ENCODE assay signal across 13 cellular contexts in the genomic region with DNA sequence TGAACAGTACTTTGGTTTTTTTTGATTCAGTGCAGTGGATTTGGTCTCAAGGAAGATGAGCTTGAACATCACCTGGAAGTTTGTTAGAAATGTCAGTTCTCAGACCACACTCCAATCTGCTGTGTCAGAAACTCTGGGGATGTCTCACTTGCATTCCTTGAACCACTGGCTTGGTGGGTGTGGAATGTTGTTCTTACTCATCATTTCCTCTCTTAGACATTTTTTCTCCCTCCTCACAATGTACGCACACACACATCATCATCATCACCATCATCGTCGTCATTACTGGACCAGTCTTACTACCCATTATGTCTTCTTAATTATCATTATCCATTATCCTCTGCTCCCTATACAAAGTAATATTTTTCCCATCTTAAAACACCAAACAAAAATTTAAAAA.
DNase-seq lines count a peak whose midpoint lies in the region; ATAC-seq and TF ChIP-seq lines count a peak whose summit lies in the region.
"Had no signal": no experiment of that assay in that cellular context is flagged by ENCODE, and none has a peak within 500 bp of the region (broad histone marks: within the 10 kb centered on the region; RNA-seq: fewer than 3 reads in every experiment).

No MANE protein-coding gene starts in this region.

- no peak overlapping the region for H4K8ac ChIP-seq in mesenchymal stem cell (ENCODE audit: low read length)

- no peaks in the 10 kb centered on the region for H3K79me2 ChIP-seq in hepatocyte

- H4K20me1 ChIP-seq in hepatocyte (ENCODE audit: insufficient read depth, poor library complexity, severe bottlenecking), result no peaks in the 10 kb centered on the region

- no peak overlapping the region for H2BK12ac ChIP-seq in mesenchymal stem cell (ENCODE audit: low read length in 2 of 2)

- no peak overlapping the region for H2BK5ac ChIP-seq in mesenchymal stem cell (ENCODE audit: low read depth, low read length, poor library complexity, severe bottlenecking)

- no peak overlapping the region for H3K27ac Mint-ChIP-seq in activated CD8-positive, alpha-beta T cell treated with anti-CD3 and anti-CD28 coated beads, Interleukin-2, amount 10 ng/mL, durations not matched to agents 7 days and 5 days
- H3K27ac Mint-ChIP-seq: activated T-cell treated with anti-CD3 and anti-CD28 coated beads, Interleukin-2, amount 50 U/mL, for 24 hours; brain; CD4-positive, alpha-beta memory T cell had no signal

- H3K18ac ChIP-seq in mesenchymal stem cell (ENCODE audit: low read depth in 1 of 2, low read length in 2 of 2), result no peak overlapping the region

- no peaks in the 10 kb centered on the region for H3K9me3 ChIP-seq in mesenchymal stem cell (ENCODE audit: control insufficient read depth, low read length)
- H3K9me3 ChIP-seq in hepatocyte (ENCODE audit: low read depth), result no peaks in the 10 kb centered on the region
- H3K9me3 ChIP-seq: mucosa of descending colon had no signal

- 4% methylated on average over 3 of the region's 3 CpGs for WGBS in mesenchymal stem cell
- WGBS in hepatocyte (ENCODE audit: low lambda C conversion rate, missing lambda C conversion rate), result 93% methylated on average over 3 of the region's 3 CpGs

- H3K4me3 ChIP-seq in BJ (ENCODE audit: low read depth, low read length) (no peak overlapping the region), mesenchymal stem cell (ENCODE audit: insufficient read depth in 1 of 2, low read depth in 1 of 2, low read length in 2 of 2) (no peak overlapping the region), hepatocyte (no peak overlapping the region)
- H3K4me3 ChIP-seq: mucosa of descending colon had no signal

- no peak overlapping the region for H3K14ac ChIP-seq in mesenchymal stem cell (ENCODE audit: low read length in 2 of 2)

- POLR2A ChIA-PET in BJ (lab: Charles Lee), result no interaction called here
- POLR2A ChIA-PET in activated CD8-positive, alpha-beta T cell treated with anti-CD3 and anti-CD28 coated beads, Interleukin-2, amount 10 ng/mL, durations not matched to agents 7 days and 5 days (lab: Charles Lee), result no interaction called here

- no peak overlapping the region for H3K4ac ChIP-seq in mesenchymal stem cell (ENCODE audit: low read depth in 1 of 2, low read length in 2 of 2)

- H3K27me3 Mint-ChIP-seq in activated CD8-positive, alpha-beta T cell treated with anti-CD3 and anti-CD28 coated beads, Interleukin-2, amount 10 ng/mL, durations not matched to agents 7 days and 5 days (ENCODE audit: low read depth), result no peaks in the 10 kb centered on the region
- H3K27me3 Mint-ChIP-seq: activated T-cell treated with anti-CD3 and anti-CD28 coated beads, Interleukin-2, amount 50 U/mL, for 24 hours; brain had no signal

- peak; percentile 84 for DNase-seq in BJ (ENCODE audit: low read depth)
- DNase-seq in NCI-H460 (ENCODE audit: extremely low read depth, low read depth), result peak; percentile 60
- peak; percentile 82 for DNase-seq in dedifferentiated amniotic fluid mesenchymal stem cell (ENCODE audit: extremely low spot score)
- peak; percentile 84 for DNase-seq in mesenchymal stem cell
- DNase-seq in putamen (ENCODE audit: low spot score), result no peak
- no peak for DNase-seq in activated CD8-positive, alpha-beta T cell treated with anti-CD3 and anti-CD28 coated beads, Interleukin-2, amount 10 ng/mL, durations not matched to agents 7 days and 5 days
- no peak for DNase-seq in hepatocyte (ENCODE audit: low spot score)
- DNase-seq: activated CD4-positive, CD25-positive, alpha-beta regulatory T cell treated with anti-CD3 and anti-CD28 coated beads, Interleukin-2, amount 50 U/mL, for 72 hours; activated T-cell treated with anti-CD3 and anti-CD28 coated beads, Interleukin-2, amount 50 U/mL, for 24 hours; CD4-positive, alpha-beta memory T cell; mucosa of descending colon had no signal

- H3K36me3 ChIP-seq in BJ (ENCODE audit: control insufficient read depth, insufficient read depth, low read length) (no peaks in the 10 kb centered on the region), mesenchymal stem cell (ENCODE audit: control insufficient read depth in 1 of 2, insufficient read depth in 2 of 2, low read depth in 1 of 2, low read length in 2 of 2) (no peaks in the 10 kb centered on the region), hepatocyte (replicated peaks; ENCODE audit: insufficient read depth, low read depth) (no peaks in the 10 kb centered on the region)

- TF ChIP-seq CTCF in BJ (IDR thresholded peaks at IDR 0.05; ENCODE audit: insufficient read depth, low read depth, low read length) (no peak), hepatocyte (IDR thresholded peaks at IDR 0.05; ENCODE audit: poor library complexity) (no peak)

- H3K36me3 Mint-ChIP-seq in activated CD8-positive, alpha-beta T cell treated with anti-CD3 and anti-CD28 coated beads, Interleukin-2, amount 10 ng/mL, durations not matched to agents 7 days and 5 days (ENCODE audit: low read depth), result no peaks in the 10 kb centered on the region
- H3K36me3 Mint-ChIP-seq: brain; CD4-positive, alpha-beta memory T cell had no signal

- H3K4me2 ChIP-seq in mesenchymal stem cell (ENCODE audit: low read length, poor library complexity, severe bottlenecking) (no peak overlapping the region), hepatocyte (no peak overlapping the region)

- CTCF ChIA-PET in BJ (lab: Yijun Ruan, JAX), result interaction anchor here (0.6 to 1.3 kb wide), 2 partner anchors 11 to 147 kb away, joined by 3 to 4 read pairs; no protein-coding TSS in a partner anchor
- CTCF ChIA-PET in activated CD8-positive, alpha-beta T cell treated with anti-CD3 and anti-CD28 coated beads, Interleukin-2, amount 10 ng/mL, durations not matched to agents 7 days and 5 days (lab: Charles Lee), result interaction anchor here (0.6 kb wide), 1 partner anchor 15 kb away, joined by 3 read pairs; no protein-coding TSS in a partner anchor

- H3K9ac ChIP-seq in mesenchymal stem cell (ENCODE audit: low read length), result peak overlapping the region; percentile 36

- H3K27ac ChIP-seq in mesenchymal stem cell (ENCODE audit: low read length, poor library complexity, severe bottlenecking), result no peak overlapping the region
- no peak overlapping the region for H3K27ac ChIP-seq in hepatocyte

- no peak overlapping the region for H3K23ac ChIP-seq in mesenchymal stem cell (ENCODE audit: low read length in 2 of 2)

- H3K9me3 Mint-ChIP-seq in activated CD8-positive, alpha-beta T cell treated with anti-CD3 and anti-CD28 coated beads, Interleukin-2, amount 10 ng/mL, durations not matched to agents 7 days and 5 days (ENCODE audit: insufficient read depth), result peaks cover 5% of the 10 kb centered on the region
- H3K9me3 Mint-ChIP-seq: activated T-cell treated with anti-CD3 and anti-CD28 coated beads, Interleukin-2, amount 50 U/mL, for 24 hours had no signal

- H2AK5ac ChIP-seq in mesenchymal stem cell (ENCODE audit: low read length, severe bottlenecking), result no peak overlapping the region

- H2BK120ac ChIP-seq in mesenchymal stem cell (ENCODE audit: low read depth, low read length), result no peak overlapping the region

- no peak overlapping the region for H2AFZ ChIP-seq in mesenchymal stem cell (ENCODE audit: low read depth, low read length)
- H2AFZ ChIP-seq in hepatocyte, result no peak overlapping the region

- H3K4me1 ChIP-seq in mesenchymal stem cell (ENCODE audit: control insufficient read depth, insufficient read depth, low read depth, low read length) (peaks cover 1% of the 10 kb centered on the region), hepatocyte (ENCODE audit: insufficient read depth) (no peaks in the 10 kb centered on the region)

- no peaks in the 10 kb centered on the region for H3K79me1 ChIP-seq in mesenchymal stem cell (replicated peaks; ENCODE audit: low read length, poor library complexity, severe bottlenecking)

- no peak for ATAC-seq in activated CD8-positive, alpha-beta T cell treated with anti-CD3 and anti-CD28 coated beads, Interleukin-2, amount 10 ng/mL, durations not matched to agents 7 days and 5 days
- ATAC-seq in GM18511 (IDR thresholded peaks at IDR 0.05; ENCODE audit: unreplicated experiment), result no peak
- ATAC-seq: mucosa of descending colon had no signal

- H3K9me2 ChIP-seq in hepatocyte (replicated peaks; ENCODE audit: insufficient read depth), result no peaks in the 10 kb centered on the region

- H3K27me3 ChIP-seq in BJ (ENCODE audit: control insufficient read depth, insufficient read depth, low read length), result no peaks in the 10 kb centered on the region
- no peaks in the 10 kb centered on the region for H3K27me3 ChIP-seq in mesenchymal stem cell (ENCODE audit: control insufficient read depth in 1 of 2, insufficient read depth in 1 of 2, low read length in 2 of 2)
- no peaks in the 10 kb centered on the region for H3K27me3 ChIP-seq in hepatocyte

- no peaks in the 10 kb centered on the region for H3K4me1 Mint-ChIP-seq in activated CD8-positive, alpha-beta T cell treated with anti-CD3 and anti-CD28 coated beads, Interleukin-2, amount 10 ng/mL, durations not matched to agents 7 days and 5 days (ENCODE audit: low read depth)
- H3K4me1 Mint-ChIP-seq: brain; CD4-positive, alpha-beta memory T cell had no signal

- H3K4me3 Mint-ChIP-seq in activated CD8-positive, alpha-beta T cell treated with anti-CD3 and anti-CD28 coated beads, Interleukin-2, amount 10 ng/mL, durations not matched to agents 7 days and 5 days, result no peak overlapping the region
- H3K4me3 Mint-ChIP-seq: activated T-cell treated with anti-CD3 and anti-CD28 coated beads, Interleukin-2, amount 50 U/mL, for 24 hours; brain; CD4-positive, alpha-beta memory T cell had no signal

- no peak overlapping the region for H4K91ac ChIP-seq in mesenchymal stem cell (ENCODE audit: low read length)

- H2BK15ac ChIP-seq in mesenchymal stem cell (ENCODE audit: low read depth, poor library complexity, severe bottlenecking), result no peak overlapping the region

Comparison
In these comparisons a context has a peak if more than half of its experiments do, and no peak if none do; other contexts are left out.
1. DNase-seq: peak in BJ (single experiment), NCI-H460 (single experiment), dedifferentiated amniotic fluid mesenchymal stem cell (single experiment) and mesenchymal stem cell (single experiment); none in putamen (single experiment), activated CD8-positive, alpha-beta T cell treated with anti-CD3 and anti-CD28 coated beads, Interleukin-2, amount 10 ng/mL, durations not matched to agents 7 days and 5 days (single experiment) and hepatocyte (single experiment).